7 cellular contexts compared by ENCODE assay signal in genomic region chr15:34550129-34550528, GRCh38. TPM values are rescaled to one million over a fixed set of nuclear protein-coding genes. Genes with fewer than 3 reads are reported as not detected.
DNase-seq lines count a peak whose midpoint lies in the region; ATAC-seq, FAIRE-seq and TF ChIP-seq lines count a peak whose summit lies in the region.
"Not testable (repeated sequence)": the region's sequence is repeated elsewhere in the genome, so short reads cannot be mapped to it uniquely, and the experiment has no call there.

No MANE protein-coding gene starts in this region.

- H3K4me1 ChIP-seq in HepG2 (ENCODE audit: insufficient read depth, low read length) = not testable (repeated sequence)

- H3K9ac ChIP-seq in HepG2 (ENCODE audit: insufficient read depth, low read depth, low read length) = not testable (repeated sequence)

- not testable (repeated sequence) for H3K4me3 ChIP-seq in HepG2 (replicated peaks in 1 of 3; ENCODE audit: insufficient read depth in 1 of 3, low read depth in 2 of 3, low read length in 3 of 3)

- not testable (repeated sequence) for BruUV-seq in HepG2 (replicated peaks; lab: Mats Ljungman, UMichigan)

- not testable (repeated sequence) for TF ChIP-seq CTCF in HepG2 (CRISPR knock-in tag; IDR thresholded peaks at IDR 0.05)

- not testable (repeated sequence) for TF ChIP-seq POLR2A in HepG2 (IDR thresholded peaks at IDR 0.05; ENCODE audit: insufficient read depth in 1 of 2, low read depth in 2 of 2, low read length in 2 of 2)

- H2AFZ ChIP-seq in HepG2 (ENCODE audit: low read length) = not testable (repeated sequence)

- not testable (repeated sequence) for H3K4me1 Mint-ChIP-seq in T-cell; activated T-helper 17 cell treated with anti-CD3 and anti-CD28 coated beads, Interleukin-2, amount 50 U/mL, for 72 hours

- H3K36me3 Mint-ChIP-seq in T-cell; activated T-helper 17 cell treated with anti-CD3 and anti-CD28 coated beads, Interleukin-2, amount 50 U/mL, for 72 hours (ENCODE audit: low read depth): not testable (repeated sequence)

- not testable (repeated sequence) for TF ChIP-seq RAD21 in HepG2 (CRISPR knock-in tag; IDR thresholded peaks at IDR 0.05)

- not testable (repeated sequence) for H3K27ac ChIP-seq in HepG2 (ENCODE audit: extremely low read length, insufficient read depth, low read length)

- H3K27me3 Mint-ChIP-seq in T-cell; activated T-helper 17 cell treated with anti-CD3 and anti-CD28 coated beads, Interleukin-2, amount 50 U/mL, for 72 hours: not testable (repeated sequence)

- not testable (repeated sequence) for H3K79me2 ChIP-seq in HepG2 (ENCODE audit: insufficient read depth, low read length)

- H3K36me3 ChIP-seq in HepG2 (replicated peaks in 1 of 2; ENCODE audit: control insufficient read depth in 1 of 2, insufficient read depth in 2 of 2, low read length in 2 of 2) = not testable (repeated sequence)

- not testable (repeated sequence) for H3K4me3 Mint-ChIP-seq in T-cell; activated T-helper 17 cell treated with anti-CD3 and anti-CD28 coated beads, Interleukin-2, amount 50 U/mL, for 72 hours

- no CpG with 5 or more reads among the region's 3 CpGs for WGBS in HepG2 (ENCODE audit: low lambda C conversion rate)

- in situ Hi-C loops in HepG2 (cut with HindIII; ENCODE audit: extremely low pct_ligation_motif_present, low pct_unique_long_range_greater_than_20kb) = not testable (repeated sequence)

- H3K9me3 Mint-ChIP-seq in T-cell; activated T-helper 17 cell treated with anti-CD3 and anti-CD28 coated beads, Interleukin-2, amount 50 U/mL, for 72 hours: not testable (repeated sequence)

- not testable (repeated sequence) for TF ChIP-seq EP300 in HepG2 (IDR thresholded peaks at IDR 0.05; ENCODE audit: low read depth in 2 of 2, low read length in 2 of 2); HepG2 (CRISPR knock-in tag; IDR thresholded peaks at IDR 0.05; ENCODE audit: borderline replicate concordance)

- DNase-seq in GM18507 (ENCODE audit: extremely low spot score, insufficient read length, low read depth); GM19239 (ENCODE audit: insufficient read length, low spot score); T-cell; HepG2 (ENCODE audit: low spot score): not testable (repeated sequence)

- not testable (repeated sequence) for H4K20me1 ChIP-seq in HepG2 (ENCODE audit: insufficient read depth, low read length)

- not testable (repeated sequence) for H3K27me3 ChIP-seq in HepG2 (ENCODE audit: control insufficient read depth in 1 of 2, insufficient read depth in 2 of 2, low read length in 2 of 2)

- ATAC-seq in GM21529 (IDR thresholded peaks at IDR 0.05; ENCODE audit: unreplicated experiment) (peak; percentile 49), HG03135 (IDR thresholded peaks at IDR 0.05; ENCODE audit: unreplicated experiment) (peak; percentile 59), T-cell (replicated peaks in 1 of 4) (peak; percentile 40 to 68 (median 58)), HepG2 (peak; percentile 44; the same call in 1 of the 3 replicates)
- peak; percentile 84 for ATAC-seq in activated T-helper 17 cell treated with anti-CD3 and anti-CD28 coated beads, Interleukin-2, amount 50 U/mL, for 72 hours (replicated peaks)

- FAIRE-seq in GM18507 (lab: Jason Lieb, UNC) (peak; percentile 65), GM19239 (lab: Jason Lieb, UNC) (peak; percentile 75)
- not testable (repeated sequence) for FAIRE-seq in HepG2 (lab: Jason Lieb, UNC)

- POLR2A ChIA-PET in T-cell (lab: Charles Lee); HepG2 (lab: Yijun Ruan, JAX): not testable (repeated sequence)

- CTCF ChIA-PET in T-cell (lab: Charles Lee); HepG2 (lab: Yijun Ruan, JAX; ENCODE audit: low intra/inter-chr PET ratio, low total read pairs): not testable (repeated sequence)

- intact Hi-C loops in HepG2 (cut with micrococcal nuclease; ENCODE audit: unreplicated experiment) = not testable (repeated sequence)

- not testable (repeated sequence) for H3K27ac Mint-ChIP-seq in T-cell; activated T-helper 17 cell treated with anti-CD3 and anti-CD28 coated beads, Interleukin-2, amount 50 U/mL, for 72 hours

- not testable (repeated sequence) for H3K9me3 ChIP-seq in HepG2 (ENCODE audit: low read length)

- not testable (repeated sequence) for H3K4me2 ChIP-seq in HepG2 (ENCODE audit: low read depth, low read length)

RNA-seq across cellular contexts. Expression of gene GOLGA8B, which starts 33.3 kb away (rescaled TPM):
- total RNA-seq in T-cell (100 to 1,000 TPM; 225 to 468 (median 379) TPM), HepG2 (2016; rRNA removed; fragmentation: Illumina TruSeq; extraction: Trizol) (6.0 and 38.8 TPM in 2 replicates)
- 100 to 1,000 TPM; 202 to 437 TPM for total RNA-seq in activated T-helper 17 cell treated with anti-CD3 and anti-CD28 coated beads, Interleukin-2, amount 50 U/mL, for 72 hours
- total RNA-seq in HepG2 (2016; cell fraction: cytosol; rRNA removed; fragmentation: Illumina TruSeq; extraction: Trizol; ENCODE audit: low read depth) = 8.7 and 12.0 TPM in 2 replicates
- 8.1 and 44.9 TPM in 2 replicates for total RNA-seq in HepG2 (2016; cell fraction: insoluble cytoplasmic fraction; rRNA removed; fragmentation: Illumina TruSeq; extraction: Trizol)
- 3.0 and 5.0 TPM in 2 replicates for total RNA-seq in HepG2 (2016; cell fraction: membrane; rRNA removed; fragmentation: Illumina TruSeq; extraction: Trizol)
- 71.1 and 101 TPM in 2 replicates for total RNA-seq in HepG2 (2016; cell fraction: nucleus; rRNA removed; fragmentation: Illumina TruSeq; extraction: Trizol)
- polyA plus RNA-seq in HepG2 (2011; rRNA removed) = 89.0 and 104 TPM in 2 replicates
- 13.5 and 14.7 TPM in 2 replicates for polyA plus RNA-seq in HepG2 (2011; cell fraction: cytosol; rRNA removed)
- 711 and 815 TPM in 2 replicates for polyA plus RNA-seq in HepG2 (2011; cell fraction: nucleus; rRNA removed)
- 130 and 139 TPM in 2 replicates for polyA plus RNA-seq in HepG2 (2012)
- 0.51 TPM in 2 replicates for polyA plus RNA-seq in HepG2 (2016; cell fraction: cytosol; fragmentation: Illumina TruSeq; extraction: Trizol; ENCODE audit: low read depth)
- polyA plus RNA-seq in HepG2 (2016; cell fraction: insoluble cytoplasmic fraction; fragmentation: Illumina TruSeq; extraction: Trizol; ENCODE audit: low read depth) = 8.9 and 11.6 TPM in 2 replicates
- polyA plus RNA-seq in HepG2 (2016; cell fraction: membrane; fragmentation: Illumina TruSeq; extraction: Trizol; ENCODE audit: low read depth) = 0.92 and 2.1 TPM in 2 replicates
- 435 and 480 TPM in 2 replicates for polyA plus RNA-seq in HepG2 (2016; cell fraction: nucleus; fragmentation: Illumina TruSeq; extraction: Trizol; ENCODE audit: insufficient read depth, low read depth)
- 8.7 and 19.2 TPM in 2 replicates for polyA minus RNA-seq in HepG2 (2011; rRNA and poly(A)+ RNA removed; ENCODE audit: low replicate concordance)
- 3.5 and 5.4 TPM in 2 replicates for polyA minus RNA-seq in HepG2 (2011; cell fraction: cytosol; rRNA and poly(A)+ RNA removed)
- polyA minus RNA-seq in HepG2 (2011; cell fraction: nucleus; rRNA and poly(A)+ RNA removed) = 122 and 148 TPM in 2 replicates
